Comparison of ENCODE assay signal across 1 cellular context in genomic region chr7:120334475-120334874, GRCh38.
TF ChIP-seq lines count a peak whose summit lies in the region.

No MANE protein-coding gene starts in this region.

TF ChIP-seq in GM12878, 131 proteins besides CTCF, POLR2A, EP300 and RAD21 (continued from another document):
- no peak for TF ChIP-seq JUNB (IDR thresholded peaks at IDR 0.05)
- TF ChIP-seq RAD51 (IDR thresholded peaks at IDR 0.05) = peak; percentile 79
